ENCODE assay signal across 8 cellular contexts in genomic region chr1:202401771-202402170, GRCh38. TPM values are rescaled to one million over a fixed set of nuclear protein-coding genes. Genes with fewer than 3 reads are reported as not detected.
DNase-seq lines count a peak whose midpoint lies in the region; ATAC-seq, FAIRE-seq and TF ChIP-seq lines count a peak whose summit lies in the region.
"Not testable (repeated sequence)": the region's sequence is repeated elsewhere in the genome, so short reads cannot be mapped to it uniquely, and the experiment has no call there.

No MANE protein-coding gene starts in this region.

- not testable (repeated sequence) for H2BK20ac ChIP-seq in H1 (ENCODE audit: low read length)

- BruUV-seq in Panc1 (replicated peaks; lab: Mats Ljungman, UMichigan), result not testable (repeated sequence)

- peak overlapping the region; percentile 23 for H3K27ac Mint-ChIP-seq in activated T-cell treated with anti-CD3 and anti-CD28 coated beads, Interleukin-2, amount 50 U/mL, for 72 hours

- CTCF ChIA-PET in A549 (lab: Yijun Ruan, JAX) (interaction anchor here (0.6 to 1.2 kb wide), 4 partner anchors 10 to 502 kb away, joined by 3 to 5 read pairs (median 3); no protein-coding TSS in a partner anchor), H1 (lab: Charles Lee; ENCODE audit: partially characterized antibody) (interaction anchor here (0.6 to 2.7 kb wide), 7 partner anchors 14 to 196 kb away, joined by 3 to 8 read pairs (median 3); no protein-coding TSS in a partner anchor)
- CTCF ChIA-PET in Panc1 (lab: Charles Lee), result not testable (repeated sequence)

- in situ Hi-C loops in G401 (cut with HindIII; ENCODE audit: low sequenced_read_pairs); Panc1 (cut with HindIII; ENCODE audit: low pct_unique_long_range_greater_than_20kb, low sequenced_read_pairs): not testable (repeated sequence)

- POLR2A ChIA-PET in A549 (lab: Yijun Ruan, JAX); Panc1 (lab: Charles Lee); H1 (lab: Charles Lee; ENCODE audit: partially characterized antibody): not testable (repeated sequence)

- H2BK15ac ChIP-seq in H1 (ENCODE audit: low read length), result not testable (repeated sequence)

- not testable (repeated sequence) for H3K4me1 ChIP-seq in A549; Panc1 (ENCODE audit: control insufficient read depth, insufficient read depth, low read length); H1 (replicated peaks in 1 of 4; ENCODE audit: control insufficient read depth in 3 of 4, insufficient read depth in 4 of 4, low read length in 3 of 4)
- H3K4me1 ChIP-seq in left ventricle myocardium inferior (peaks cover 88% of the 10 kb centered on the region), psoas muscle (peaks cover 41% of the 10 kb centered on the region)

- not testable (repeated sequence) for TF ChIP-seq RAD21 in A549 (conservative IDR thresholded peaks at IDR 0.05 in 1 of 2, IDR thresholded peaks at IDR 0.05 in 1 of 2); H1 (IDR thresholded peaks at IDR 0.05 in 1 of 2, conservative IDR thresholded peaks at IDR 0.05 in 1 of 2; ENCODE audit: low read depth in 2 of 2, low read length in 2 of 2)

- H3K4me3 ChIP-seq in A549; Panc1 (ENCODE audit: low read depth in 2 of 2, low read length in 2 of 2); H1 (ENCODE audit: extremely low read depth in 1 of 4, insufficient read depth in 2 of 4, low read depth in 3 of 4, low read length in 4 of 4): not testable (repeated sequence)
- H3K4me3 ChIP-seq in left ventricle myocardium inferior (peak overlapping the region; percentile 15), psoas muscle (peak overlapping the region; percentile 51)

- H2BK120ac ChIP-seq in H1 (replicated peaks; ENCODE audit: low read depth, low read length), result not testable (repeated sequence)

- H3K23ac ChIP-seq in H1 (ENCODE audit: insufficient read length), result not testable (repeated sequence)

- intact Hi-C loops in Panc1 (cut with micrococcal nuclease; ENCODE audit: unreplicated experiment); left ventricle myocardium inferior (cut with micrococcal nuclease); psoas muscle (cut with DNase I): not testable (repeated sequence)

- H3K36me3 ChIP-seq in Panc1 (ENCODE audit: control insufficient read depth, insufficient read depth, low read length); H1 (ENCODE audit: control insufficient read depth in 2 of 4, insufficient read depth in 4 of 4, low read length in 3 of 4); left ventricle myocardium inferior; psoas muscle (ENCODE audit: insufficient read depth in 1 of 2, low read depth in 1 of 2): not testable (repeated sequence)

- not testable (repeated sequence) for H3K79me2 ChIP-seq in H1 (ENCODE audit: control insufficient read depth in 1 of 2, insufficient read depth in 2 of 2, low read length in 2 of 2)

- not testable (repeated sequence) for TF ChIP-seq EP300 in A549 (IDR thresholded peaks at IDR 0.05); H1 (IDR thresholded peaks at IDR 0.05; ENCODE audit: borderline replicate concordance in 1 of 2, low read depth in 2 of 2, low read length in 2 of 2)

- H3K9me3 Mint-ChIP-seq in activated T-cell treated with anti-CD3 and anti-CD28 coated beads, Interleukin-2, amount 50 U/mL, for 72 hours, result not testable (repeated sequence)

- not testable (repeated sequence) for H3K23me2 ChIP-seq in H1 (ENCODE audit: low read depth, low read length)

- H3K27me3 ChIP-seq in Panc1 (ENCODE audit: control insufficient read depth, insufficient read depth, low read length); H1 (replicated peaks in 1 of 4; ENCODE audit: control insufficient read depth in 3 of 4, extremely low read depth in 1 of 4, insufficient read depth in 3 of 4, low read length in 3 of 4); left ventricle myocardium inferior (ENCODE audit: low read depth); psoas muscle (ENCODE audit: insufficient read depth in 3 of 3, low read length in 2 of 3): not testable (repeated sequence)

- DNase-seq in A549 (ENCODE audit: low read depth in 1 of 2, low spot score in 1 of 2) (peak in 1 of 2 experiments; percentile 9), G401 (ENCODE audit: low spot score) (peak; percentile 40)
- not testable (repeated sequence) for DNase-seq in HTR-8/SVneo (ENCODE audit: insufficient read length, low spot score); Panc1 (ENCODE audit: low read depth, low spot score); activated T-cell treated with anti-CD3 and anti-CD28 coated beads, Interleukin-2, amount 50 U/mL, for 72 hours; H1 (ENCODE audit: low read depth in 1 of 2, low spot score in 2 of 2); left ventricle myocardium inferior; psoas muscle

- not testable (repeated sequence) for H4K20me1 ChIP-seq in H1 (replicated peaks in 1 of 2; ENCODE audit: control insufficient read depth in 1 of 2, insufficient read depth in 2 of 2, low read length in 2 of 2)

- TF ChIP-seq CTCF in A549 (IDR thresholded peaks at IDR 0.05) (0 out of 3 replicates have a peak, but pooled peaks have one; percentile 4), Panc1 (IDR thresholded peaks at IDR 0.05) (peak; percentile 12; the same call in 1 of the 2 replicates)
- not testable (repeated sequence) for TF ChIP-seq CTCF in H1 (IDR thresholded peaks at IDR 0.05; ENCODE audit: control extremely low read depth in 1 of 3, insufficient read depth in 1 of 3, low read depth in 1 of 3, low read length in 3 of 3); left ventricle myocardium inferior (IDR thresholded peaks at IDR 0.05; ENCODE audit: borderline replicate concordance); psoas muscle (IDR thresholded peaks at IDR 0.05)

- not testable (repeated sequence) for H3K4me3 Mint-ChIP-seq in activated T-cell treated with anti-CD3 and anti-CD28 coated beads, Interleukin-2, amount 50 U/mL, for 72 hours

- not testable (repeated sequence) for H2BK5ac ChIP-seq in H1 (ENCODE audit: low read depth, low read length)

- not testable (repeated sequence) for H3K18ac ChIP-seq in H1 (ENCODE audit: extremely low read depth, low read length)

- H3K56ac ChIP-seq in H1 (replicated peaks; ENCODE audit: insufficient read length, low read depth, low read length), result not testable (repeated sequence)

- ATAC-seq in A549 (peak in 1 of 2 experiments; percentile 75; a peak in 3 of 6 replicates), psoas muscle (peak; percentile 22 to 32 (median 30))
- not testable (repeated sequence) for ATAC-seq in Panc1; activated T-cell treated with anti-CD3 and anti-CD28 coated beads, Interleukin-2, amount 50 U/mL, for 72 hours (replicated peaks in 1 of 2)

- H3K9ac ChIP-seq in H1 (replicated peaks in 1 of 4; ENCODE audit: extremely low read depth in 1 of 4, low read depth in 3 of 4, low read length in 3 of 4), result not testable (repeated sequence)

- H3K4ac ChIP-seq in H1 (replicated peaks; ENCODE audit: insufficient read length, low read depth, low read length), result not testable (repeated sequence)

- not testable (repeated sequence) for H2AFZ ChIP-seq in H1 (ENCODE audit: low read length)

- not testable (repeated sequence) for TF ChIP-seq POLR2A in A549 (IDR thresholded peaks at IDR 0.05; ENCODE audit: low read length); H1 (IDR thresholded peaks at IDR 0.05; ENCODE audit: control extremely low read depth in 1 of 2, low read depth in 2 of 2, low read length in 2 of 2)

- not testable (repeated sequence) for H4K8ac ChIP-seq in H1 (ENCODE audit: extremely low read depth, insufficient read depth, low read length)

- H3K36me3 Mint-ChIP-seq in activated T-cell treated with anti-CD3 and anti-CD28 coated beads, Interleukin-2, amount 50 U/mL, for 72 hours (ENCODE audit: insufficient read depth in 2 of 2), result not testable (repeated sequence)

- H2AK5ac ChIP-seq in H1 (ENCODE audit: low read depth, low read length), result not testable (repeated sequence)

- not testable (repeated sequence) for H3K27ac ChIP-seq in A549; Panc1 (ENCODE audit: low read length); H1 (ENCODE audit: low read depth, low read length)
- H3K27ac ChIP-seq in left ventricle myocardium inferior (replicated peaks), result peak overlapping the region; percentile 89
- H3K27ac ChIP-seq in psoas muscle, result peak overlapping the region; percentile 97

- not testable (repeated sequence) for H3K14ac ChIP-seq in H1 (ENCODE audit: insufficient read length)

- not testable (repeated sequence) for H4K5ac ChIP-seq in H1 (ENCODE audit: insufficient read length, low read depth, low read length)

- not testable (repeated sequence) for H3K9me3 ChIP-seq in A549; Panc1 (ENCODE audit: control insufficient read depth, insufficient read depth, low read depth, low read length); H1 (ENCODE audit: insufficient read depth in 2 of 2, low read depth in 1 of 2, low read length in 1 of 2); left ventricle myocardium inferior (replicated peaks); psoas muscle

- not testable (repeated sequence) for FAIRE-seq in A549 (lab: Jason Lieb, UNC)
- FAIRE-seq in HTR-8/SVneo (lab: Jason Lieb, UNC) (peak; percentile 55), H1 (lab: Jason Lieb, UNC) (peak; percentile 99)

- not testable (repeated sequence) for H2BK12ac ChIP-seq in H1 (ENCODE audit: low read depth, low read length)

- 50% methylated on average over 1 of the region's 1 CpG for WGBS in A549 (ENCODE audit: missing lambda C conversion rate)
- 63% methylated on average over 1 of the region's 1 CpG; no CpG with 5 or more reads in 1 of the 2 experiments for WGBS in H1 (ENCODE audit: extremely low coverage in 1 of 2, insufficient coverage in 1 of 2, insufficient read length in 1 of 2, insufficient replicate concordance in 2 of 2, low coverage in 1 of 2, low lambda C conversion rate in 2 of 2, missing lambda C conversion rate in 1 of 2), 2 experiments
- 36 to 43% (median 38%) methylated on average over 1 of the region's 1 CpG for WGBS in psoas muscle, 3 donors

- not testable (repeated sequence) for H3K79me1 ChIP-seq in H1 (ENCODE audit: low read depth, low read length)

- not testable (repeated sequence) for H3K4me2 ChIP-seq in A549; H1 (ENCODE audit: insufficient read depth in 1 of 2, low read depth in 2 of 2, low read length in 2 of 2)

- not testable (repeated sequence) for H3K27me3 Mint-ChIP-seq in activated T-cell treated with anti-CD3 and anti-CD28 coated beads, Interleukin-2, amount 50 U/mL, for 72 hours (ENCODE audit: low read depth)

- not testable (repeated sequence) for H4K91ac ChIP-seq in H1 (replicated peaks; ENCODE audit: insufficient read length, low read length)

- peaks cover 17% of the 10 kb centered on the region for H3K4me1 Mint-ChIP-seq in activated T-cell treated with anti-CD3 and anti-CD28 coated beads, Interleukin-2, amount 50 U/mL, for 72 hours (ENCODE audit: low read depth)

RNA-seq across cellular contexts. Expression of gene PPP1R12B, which starts 53.3 kb away (rescaled TPM):
- polyA plus RNA-seq in A549 (2011; rRNA removed), result 12.1 and 14.8 TPM in 2 replicates
- polyA plus RNA-seq in A549 (2012; cell fraction: cytosol; rRNA removed), result 1.8 and 2.3 TPM in 2 replicates
- 3.0 and 8.6 TPM in 2 replicates for polyA plus RNA-seq in A549 (2012; cell fraction: nucleus; rRNA removed)
- 2.7 to 3.6 TPM (median 3.3 TPM) in 3 replicates for polyA plus RNA-seq in A549 (2017; fragmentation: RNase III; extraction: RNeasy Plus Mini Kit Qiagen cat#74134 plus additional on column Dnase treatment)
- polyA minus RNA-seq in A549 (2011; rRNA and poly(A)+ RNA removed), result 80.3 and 99.2 TPM in 2 replicates
- 7.4 and 10.8 TPM in 2 replicates for total RNA-seq in G401 (2014; rRNA removed; shearing (Covaris generic))
- total RNA-seq in Panc1 (2021; ENCODE audit: unreplicated experiment), result 13.1 TPM
- 2.1 TPM for polyA plus RNA-seq in Panc1 (2012; ENCODE audit: insufficient read length)
- total RNA-seq in activated T-cell treated with anti-CD3 and anti-CD28 coated beads, Interleukin-2, amount 50 U/mL, for 72 hours, result 10 to 100 TPM; 17.6 to 27.0 TPM
- total RNA-seq in H1 (2021; fragmentation: NEBNext Ultra II Directional; extraction: Animal tissue kit (Norgen Biotek cat#: 25700)), result 14.4 and 18.7 TPM in 2 replicates
- polyA plus RNA-seq in H1 (2011; rRNA removed), result 7.9 and 18.6 TPM in 2 replicates
- 14.3 TPM for polyA plus RNA-seq in H1 (2011; cell fraction: cytosol; rRNA removed)
- 38.3 TPM for polyA plus RNA-seq in H1 (2011; cell fraction: nucleus; rRNA removed)
- polyA plus RNA-seq in H1 (2012, experiment 1 of 2), result 3.3 to 5.6 TPM (median 4.9 TPM) in 4 replicates
- polyA plus RNA-seq in H1 (2012, experiment 2 of 2), result 0.33 TPM
- polyA plus RNA-seq in H1 (2013, experiment 1 of 2), result 6.8 TPM
- 6.5 TPM for polyA plus RNA-seq in H1 (2013, experiment 2 of 2)
- polyA minus RNA-seq in H1 (2011; rRNA and poly(A)+ RNA removed), result 67.6 and 75.2 TPM in 2 replicates
- 9.8 TPM for polyA minus RNA-seq in H1 (2011; cell fraction: cytosol; rRNA and poly(A)+ RNA removed)
- polyA minus RNA-seq in H1 (2011; cell fraction: nucleus; rRNA and poly(A)+ RNA removed), result 99.9 TPM
- total RNA-seq in left ventricle myocardium inferior, result 706 TPM
- 100 to 1,000 TPM in 3 of 4 donors, 10 to 100 TPM in 1; 86.1 to 189 (median 158) TPM for total RNA-seq in psoas muscle
- 10 to 100 TPM in 2 of 3 donors, 1 to 10 TPM in 1; 8.3 to 73.3 (median 18.7) TPM for polyA plus RNA-seq in psoas muscle
